28 cellular contexts compared by ENCODE assay signal in the genomic region with DNA sequence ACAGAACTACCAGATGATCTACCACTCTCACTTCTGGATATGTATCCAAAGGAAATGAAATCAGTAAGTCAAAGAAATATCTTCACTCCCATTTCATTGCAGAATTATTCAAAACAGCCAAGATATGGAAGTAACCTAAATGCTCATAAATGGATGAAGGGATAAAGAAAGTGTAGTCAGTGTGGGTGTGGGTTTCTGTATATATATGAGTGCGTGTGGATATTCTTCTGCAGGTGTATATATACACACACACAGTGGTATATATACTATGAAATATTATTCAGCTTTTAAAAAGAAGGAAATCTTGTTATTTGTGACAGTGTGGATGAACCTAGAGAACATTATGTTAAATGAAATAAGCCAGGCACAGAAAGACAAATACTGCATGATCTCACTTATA.
"Had no signal": no experiment of that assay in that cellular context is flagged by ENCODE, and none has a peak within 500 bp of the region (broad histone marks: within the 10 kb centered on the region; RNA-seq: fewer than 3 reads in every experiment).

No MANE protein-coding gene starts in this region.

- H3K9me3 Mint-ChIP-seq: stimulated activated effector memory CD8-positive, alpha-beta T cell treated with anti-CD3 and anti-CD28 coated beads, Interleukin-12 subunit alpha, Interleukin-12 subunit beta, amount 100 ng/mL, for 72 hours; stimulated activated memory B cell treated with anti-CD40 and anti-IgM and Interleukin-4, amounts not matched to agents 10 μg/mL and 1 μg/mL and 100 μg/mL, for 72 hours had no signal

- H3K4me3 Mint-ChIP-seq: stimulated activated effector memory CD8-positive, alpha-beta T cell treated with anti-CD3 and anti-CD28 coated beads, Interleukin-12 subunit alpha, Interleukin-12 subunit beta, amount 100 ng/mL, for 72 hours; stimulated activated memory B cell treated with anti-CD40 and anti-IgM and Interleukin-4, amounts not matched to agents 10 μg/mL and 1 μg/mL and 100 μg/mL, for 72 hours; stimulated activated naive B cell treated with anti-CD40 and anti-IgM and Interleukin-4, amounts not matched to agents 10 μg/mL and 1 μg/mL and 100 μg/mL, for 72 hours; stimulated activated naive CD8-positive, alpha-beta T cell treated with anti-CD3 and anti-CD28 coated beads, Interleukin-15, amount 100 ng/mL, for 72 hours; stimulated activated naive CD8-positive, alpha-beta T cell treated with anti-CD3 and anti-CD28 coated beads, Interleukin-15, Interleukin-2, amounts not matched to agents 100 ng/mL and 50 ng/mL, for 24 hours; type B pancreatic cell had no signal

- H3K36me3 ChIP-seq: stomach, suprapubic skin, thoracic aorta, thyroid gland, tibial artery, tibial nerve, transverse colon, upper lobe of left lung, upper lobe of right lung, uterus, vagina had no signal

- H3K9me3 ChIP-seq: stomach, suprapubic skin, testis, thoracic aorta, thyroid gland, tibial artery, transverse colon, upper lobe of left lung, upper lobe of right lung, uterus, vagina had no signal

- H3K4me3 ChIP-seq: stomach, suprapubic skin, testis, thoracic aorta, thyroid gland, tibial artery, tibial nerve, transverse colon, upper lobe of left lung, upper lobe of right lung, uterus, vagina had no signal

- ATAC-seq: stimulated activated effector memory CD8-positive, alpha-beta T cell treated with anti-CD3 and anti-CD28 coated beads, Interleukin-12 subunit alpha, Interleukin-12 subunit beta, amount 100 ng/mL, for 72 hours; stimulated activated memory B cell treated with anti-CD40 and anti-IgM and Interleukin-4, amounts not matched to agents 10 μg/mL and 1 μg/mL and 100 μg/mL, for 72 hours; stimulated activated naive CD8-positive, alpha-beta T cell treated with anti-CD3 and anti-CD28 coated beads, Interleukin-15, amount 100 ng/mL, for 72 hours; stimulated activated naive CD8-positive, alpha-beta T cell treated with anti-CD3 and anti-CD28 coated beads, Interleukin-15, Interleukin-2, amounts not matched to agents 100 U/mL and 50 U/mL, for 24 hours; upper lobe of right lung had no signal

- H3K27me3 Mint-ChIP-seq: stimulated activated memory B cell treated with anti-CD40 and anti-IgM and Interleukin-4, amounts not matched to agents 10 μg/mL and 1 μg/mL and 100 μg/mL, for 72 hours; stimulated activated naive B cell treated with anti-CD40 and anti-IgM and Interleukin-4, amounts not matched to agents 10 μg/mL and 1 μg/mL and 100 μg/mL, for 72 hours; stimulated activated naive CD8-positive, alpha-beta T cell treated with anti-CD3 and anti-CD28 coated beads, Interleukin-15, amount 100 ng/mL, for 72 hours; stimulated activated naive CD8-positive, alpha-beta T cell treated with anti-CD3 and anti-CD28 coated beads, Interleukin-15, Interleukin-2, amounts not matched to agents 100 ng/mL and 50 ng/mL, for 24 hours; type B pancreatic cell had no signal

- H3K4me1 ChIP-seq: suprapubic skin, testis, thyroid gland, tibial artery, transverse colon, upper lobe of left lung, upper lobe of right lung, uterus, vagina had no signal

- H3K27me3 ChIP-seq: stomach, suprapubic skin, testis, thyroid gland, tibial artery, tibial nerve, transverse colon, upper lobe of left lung, upper lobe of right lung, uterus, vagina had no signal

- H3K27ac Mint-ChIP-seq: stimulated activated effector memory CD8-positive, alpha-beta T cell treated with anti-CD3 and anti-CD28 coated beads, Interleukin-12 subunit alpha, Interleukin-12 subunit beta, amount 100 ng/mL, for 72 hours; stimulated activated memory B cell treated with anti-CD40 and anti-IgM and Interleukin-4, amounts not matched to agents 10 μg/mL and 1 μg/mL and 100 μg/mL, for 72 hours; stimulated activated naive B cell treated with anti-CD40 and anti-IgM and Interleukin-4, amounts not matched to agents 10 μg/mL and 1 μg/mL and 100 μg/mL, for 72 hours; stimulated activated naive CD8-positive, alpha-beta T cell treated with anti-CD3 and anti-CD28 coated beads, Interleukin-15, amount 100 ng/mL, for 72 hours; stimulated activated naive CD8-positive, alpha-beta T cell treated with anti-CD3 and anti-CD28 coated beads, Interleukin-15, Interleukin-2, amounts not matched to agents 100 ng/mL and 50 ng/mL, for 24 hours; type B pancreatic cell had no signal

- DNase-seq: stimulated activated CD4-positive, alpha-beta T cell treated with anti-CD3 and anti-CD28 coated beads, Interleukin-2, amount 100 ng/mL, for 48 hours; stimulated activated CD4-positive, alpha-beta T cell treated with anti-CD3 and anti-CD28 coated beads, Interleukin-4, amount 100 ng/mL, for 1 hour; stimulated activated CD4-positive, alpha-beta T cell treated with anti-CD3 and anti-CD28 coated beads, Interleukin-4, amount 100 ng/mL, for 24 hours; stimulated activated CD4-positive, alpha-beta T cell treated with anti-CD3 and anti-CD28 coated beads, Interleukin-4, amount 100 ng/mL, for 4 hours; stimulated activated CD8-positive, alpha-beta memory T cell treated with anti-CD3 and anti-CD28 coated beads, Interleukin-4, amount 100 ng/mL, for 48 hours; stimulated activated naive B cell treated with anti-CD40 and anti-IgM and Interleukin-4, amounts not matched to agents 10 μg/mL and 1 μg/mL and 100 μg/mL, for 72 hours; stimulated activated naive CD4-positive, alpha-beta T cell; stimulated activated naive CD4-positive, alpha-beta T cell treated with Interleukin-2 at 50 U/mL for 16 hours; stimulated activated naive CD8-positive, alpha-beta T cell treated with anti-CD3 and anti-CD28 coated beads, Interleukin-15, amount 100 ng/mL, for 72 hours; stimulated activated naive CD8-positive, alpha-beta T cell treated with anti-CD3 and anti-CD28 coated beads, Interleukin-15, Interleukin-2, amounts not matched to agents 100 U/mL and 50 U/mL, for 24 hours; stomach; substantia nigra; testis; thyroid gland; tibial artery; transverse colon; trophoblast cell; upper lobe of left lung; upper lobe of right lung; uterus had no signal

- H3K27ac ChIP-seq: stomach, suprapubic skin, testis, thoracic aorta, thyroid gland, tibial artery, tibial nerve, transverse colon, upper lobe of left lung, upper lobe of right lung, uterus, vagina had no signal

- H3K4me1 Mint-ChIP-seq: stimulated activated effector memory CD8-positive, alpha-beta T cell treated with anti-CD3 and anti-CD28 coated beads, Interleukin-12 subunit alpha, Interleukin-12 subunit beta, amount 100 ng/mL, for 72 hours had no signal
